In genomic region chr21:20997633-20998455, GRCh38 we compare ENCODE assay signal across 9 cellular contexts. TPM values are rescaled to one million over a fixed set of nuclear protein-coding genes. Genes with fewer than 3 reads are reported as not detected.
DNase-seq lines count a peak whose midpoint lies in the region; ATAC-seq and TF ChIP-seq lines count a peak whose summit lies in the region.
"Had no signal": no experiment of that assay in that cellular context is flagged by ENCODE, and none has a peak within 500 bp of the region (broad histone marks: within the 10 kb centered on the region; RNA-seq: fewer than 3 reads in every experiment).

NCAM2 (plus strand) TSS chr21:20998409.

- DNase-seq in NCI-H1436 (lab: John Stamatoyannopoulos, UW) (peak; percentile 54), NCI-H1436 treated with DMSO at 0.1 percent for 48 hours (lab: John Stamatoyannopoulos, UW) (no peak), NCI-H1105 (lab: John Stamatoyannopoulos, UW) (peak; percentile 84), coronary artery (ENCODE audit: low spot score) (peak; percentile 75), left colon (peak in 1 of 2 donors; percentile 71), DMS114 treated with DMSO at 0.1 percent for 48 hours (lab: John Stamatoyannopoulos, UW; ENCODE audit: unreplicated experiment) (no peak)
- peak; percentile 83 for DNase-seq in activated CD4-positive, alpha-beta T cell treated with anti-CD3 and anti-CD28 coated beads for 36 hours
- peak; percentile 18 to 43 (median 37) for DNase-seq in stimulated activated CD4-positive, alpha-beta T cell treated with anti-CD3 and anti-CD28 coated beads, Interleukin-1b, Interleukin-23, amount 100 ng/mL, for 24 hours (ENCODE audit: low read depth in 4 of 4, low spot score in 1 of 4)
- DNase-seq: DND-41 had no signal

- ATAC-seq in activated CD4-positive, alpha-beta T cell treated with anti-CD3 and anti-CD28 coated beads for 36 hours = peak; percentile 82
- ATAC-seq in left colon = peak; percentile 88

- no peak for TF ChIP-seq CTCF in coronary artery (IDR thresholded peaks at IDR 0.05)

- H3K4me1 Mint-ChIP-seq in activated CD4-positive, alpha-beta T cell treated with anti-CD3 and anti-CD28 coated beads for 36 hours = peaks cover 14% of the 10 kb centered on the region

- intact Hi-C loops in activated CD4-positive, alpha-beta T cell treated with anti-CD3 and anti-CD28 coated beads for 36 hours (cut with DNase I, micrococcal nuclease) = loop anchor here in 1 of 2 experiments (1.0 to 2.0 kb wide), 3 partner anchors 105 to 1795 kb away; no protein-coding TSS in a partner anchor
- intact Hi-C loops in left colon (cut with DNase I, micrococcal nuclease) = no loop called here

- no peaks in the 10 kb centered on the region for H3K9me3 Mint-ChIP-seq in activated CD4-positive, alpha-beta T cell treated with anti-CD3 and anti-CD28 coated beads for 36 hours (ENCODE audit: low read depth)

- peak within 1 kb of the TSS; percentile 60 for H3K4me3 Mint-ChIP-seq in activated CD4-positive, alpha-beta T cell treated with anti-CD3 and anti-CD28 coated beads for 36 hours

- no peak within 1 kb of the TSS for H3K27ac ChIP-seq in coronary artery

- H3K4me3 ChIP-seq in coronary artery = peak within 1 kb of the TSS; percentile 80

- peaks cover 22% of the 10 kb centered on the region for H3K27me3 Mint-ChIP-seq in activated CD4-positive, alpha-beta T cell treated with anti-CD3 and anti-CD28 coated beads for 36 hours

- CTCF ChIA-PET in activated CD4-positive, alpha-beta T cell treated with anti-CD3 and anti-CD28 coated beads for 36 hours (lab: Charles Lee) = interaction anchor here (0.6 to 1.2 kb wide), 4 partner anchors 17 to 1794 kb away, joined by 3 to 4 read pairs (median 3); no protein-coding TSS in a partner anchor

- H3K36me3 Mint-ChIP-seq in activated CD4-positive, alpha-beta T cell treated with anti-CD3 and anti-CD28 coated beads for 36 hours (ENCODE audit: low read depth) = no peaks in the 10 kb centered on the region

- no peak within 1 kb of the TSS for H3K27ac Mint-ChIP-seq in activated CD4-positive, alpha-beta T cell treated with anti-CD3 and anti-CD28 coated beads for 36 hours

- POLR2A ChIA-PET in activated CD4-positive, alpha-beta T cell treated with anti-CD3 and anti-CD28 coated beads for 36 hours (lab: Charles Lee) = no interaction called here

RNA-seq across cellular contexts. Expression of gene NCAM2, which starts in this region (rescaled TPM):
- total RNA-seq in activated CD4-positive, alpha-beta T cell treated with anti-CD3 and anti-CD28 coated beads for 36 hours = not detected
- total RNA-seq in left colon = 1 to 10 TPM; 2.3 to 3.5 TPM

Comparison
In these comparisons a context has a peak if more than half of its experiments do, and no peak if none do; other contexts are left out.
1. DNase-seq: peak in NCI-H1436 (single experiment), NCI-H1105 (single experiment), coronary artery (single experiment) and stimulated activated CD4-positive, alpha-beta T cell treated with anti-CD3 and anti-CD28 coated beads, Interleukin-1b, Interleukin-23, amount 100 ng/mL, for 24 hours (4 of 4); none in NCI-H1436 treated with DMSO at 0.1 percent for 48 hours (single experiment) and DMS114 treated with DMSO at 0.1 percent for 48 hours (single experiment).
2. Peak in DNase-seq and ATAC-seq in activated CD4-positive, alpha-beta T cell treated with anti-CD3 and anti-CD28 coated beads for 36 hours; RNA of the gene not detected or under 1 TPM.